8 cellular contexts compared by ENCODE assay signal in genomic region chr1:151251656-151252470, GRCh38. TPM values are rescaled to one million over a fixed set of nuclear protein-coding genes. Genes with fewer than 3 reads are reported as not detected.
DNase-seq lines count a peak whose midpoint lies in the region; ATAC-seq, FAIRE-seq and TF ChIP-seq lines count a peak whose summit lies in the region.

No MANE protein-coding gene starts in this region.

- no peak overlapping the region for H3K27ac Mint-ChIP-seq in activated naive CD8-positive, alpha-beta T cell treated with anti-CD3 and anti-CD28 coated beads, Interleukin-2, amount 50 U/mL, for 24 hours

- peak; percentile 69 to 88 (median 83) for TF ChIP-seq CTCF in heart right ventricle (IDR thresholded peaks at IDR 0.05)

- no peaks in the 10 kb centered on the region for H3K27me3 ChIP-seq in heart right ventricle

- H3K36me3 Mint-ChIP-seq in activated naive CD8-positive, alpha-beta T cell treated with anti-CD3 and anti-CD28 coated beads, Interleukin-2, amount 50 U/mL, for 24 hours (ENCODE audit: low read depth): peaks cover 35% of the 10 kb centered on the region

- intact Hi-C loops in heart right ventricle (cut with DNase I): loop anchor here (1.0 to 10.0 kb wide), 5 partner anchors 50 to 157 kb away; partner anchors contain the start of gene PIP5K1A (in 5 of the 10)

- no peaks in the 10 kb centered on the region for H3K9me3 ChIP-seq in heart right ventricle

- DNase-seq in NCI-H1417 treated with DMSO at 0.1 percent for 48 hours (lab: John Stamatoyannopoulos, UW): peak; percentile 0
- DNase-seq in SKM-1 (lab: John Stamatoyannopoulos, UW; ENCODE audit: unreplicated experiment): peak; percentile 97
- DNase-seq in activated naive CD8-positive, alpha-beta T cell treated with anti-CD3 and anti-CD28 coated beads, Interleukin-2, amount 50 U/mL, for 24 hours: peak; percentile 51
- peak; percentile 20 to 54 for DNase-seq in heart right ventricle
- peak; percentile 39 for DNase-seq in retina

- H3K9me3 Mint-ChIP-seq in activated naive CD8-positive, alpha-beta T cell treated with anti-CD3 and anti-CD28 coated beads, Interleukin-2, amount 50 U/mL, for 24 hours: no peaks in the 10 kb centered on the region

- no peak overlapping the region for H3K4me3 ChIP-seq in heart right ventricle

- 64 to 68% methylated on average over 16 of the region's 16 CpGs for WGBS in heart right ventricle, 2 donors

- H3K4me3 Mint-ChIP-seq in activated naive CD8-positive, alpha-beta T cell treated with anti-CD3 and anti-CD28 coated beads, Interleukin-2, amount 50 U/mL, for 24 hours: no peak overlapping the region

- peaks cover 2% of the 10 kb centered on the region for H3K27me3 Mint-ChIP-seq in activated naive CD8-positive, alpha-beta T cell treated with anti-CD3 and anti-CD28 coated beads, Interleukin-2, amount 50 U/mL, for 24 hours

- peaks cover 4 to 23% (median 15%) of the 10 kb centered on the region in 9 donors for H3K4me1 ChIP-seq in heart right ventricle

- H3K36me3 ChIP-seq in heart right ventricle: peaks cover 0 to 40% (median 30%) of the 10 kb centered on the region in 9 donors

- peak; percentile 96 for FAIRE-seq in A204.1 (lab: Jason Lieb, UNC)

- peaks cover 18% of the 10 kb centered on the region for H3K4me1 Mint-ChIP-seq in activated naive CD8-positive, alpha-beta T cell treated with anti-CD3 and anti-CD28 coated beads, Interleukin-2, amount 50 U/mL, for 24 hours

- ATAC-seq in GM18907 (IDR thresholded peaks at IDR 0.05; ENCODE audit: unreplicated experiment) (peak; percentile 45), heart right ventricle (peak in 3 of 8 donors; percentile 25 to 43 (median 32)), HG03139 (IDR thresholded peaks at IDR 0.05; ENCODE audit: unreplicated experiment) (no peak)
- peak; percentile 42 for ATAC-seq in activated naive CD8-positive, alpha-beta T cell treated with anti-CD3 and anti-CD28 coated beads, Interleukin-2, amount 50 U/mL, for 24 hours

- no peak overlapping the region for H3K27ac ChIP-seq in heart right ventricle

RNA-seq across cellular contexts. Expression of gene PSMD4, which starts 2.7 kb away (rescaled TPM):
- 100 to 1,000 TPM; 119 to 157 (median 147) TPM for total RNA-seq in heart right ventricle
- polyA plus RNA-seq in heart right ventricle: 100 to 1,000 TPM; 222 to 300 TPM

RNA-seq across cellular contexts. Expression of gene ZNF687, which starts 30.2 kb away (rescaled TPM):
- 10 to 100 TPM; 10.4 to 15.1 (median 13.1) TPM for total RNA-seq in heart right ventricle
- polyA plus RNA-seq in heart right ventricle: 1 to 10 TPM; 5.9 to 8.0 TPM

RNA-seq across cellular contexts. Expression of gene PIP5K1A, which starts 53.5 kb away (rescaled TPM):
- total RNA-seq in heart right ventricle: 10 to 100 TPM; 32.4 to 48.0 (median 39.2) TPM
- polyA plus RNA-seq in heart right ventricle: 10 to 100 TPM; 11.5 to 32.2 TPM

Comparison
In these comparisons a context has a peak if more than half of its experiments do, and no peak if none do; other contexts are left out.
1. DNase-seq: peak in every context shown above with its lines; median percentile 97 in SKM-1; 51 in activated naive CD8-positive, alpha-beta T cell treated with anti-CD3 and anti-CD28 coated beads, Interleukin-2, amount 50 U/mL, for 24 hours; 39 in retina; 37 in heart right ventricle; 0 in NCI-H1417 treated with DMSO at 0.1 percent for 48 hours.